2 cellular contexts compared by ENCODE assay signal in genomic region chr5:123122273-123122672, GRCh38.
TF ChIP-seq lines count a peak whose summit lies in the region.

No MANE protein-coding gene starts in this region.

TF ChIP-seq in HEK293, 187 proteins besides CTCF, POLR2A, EP300 and RAD21 (continued from another document):
- TF ChIP-seq, protein P1, sequence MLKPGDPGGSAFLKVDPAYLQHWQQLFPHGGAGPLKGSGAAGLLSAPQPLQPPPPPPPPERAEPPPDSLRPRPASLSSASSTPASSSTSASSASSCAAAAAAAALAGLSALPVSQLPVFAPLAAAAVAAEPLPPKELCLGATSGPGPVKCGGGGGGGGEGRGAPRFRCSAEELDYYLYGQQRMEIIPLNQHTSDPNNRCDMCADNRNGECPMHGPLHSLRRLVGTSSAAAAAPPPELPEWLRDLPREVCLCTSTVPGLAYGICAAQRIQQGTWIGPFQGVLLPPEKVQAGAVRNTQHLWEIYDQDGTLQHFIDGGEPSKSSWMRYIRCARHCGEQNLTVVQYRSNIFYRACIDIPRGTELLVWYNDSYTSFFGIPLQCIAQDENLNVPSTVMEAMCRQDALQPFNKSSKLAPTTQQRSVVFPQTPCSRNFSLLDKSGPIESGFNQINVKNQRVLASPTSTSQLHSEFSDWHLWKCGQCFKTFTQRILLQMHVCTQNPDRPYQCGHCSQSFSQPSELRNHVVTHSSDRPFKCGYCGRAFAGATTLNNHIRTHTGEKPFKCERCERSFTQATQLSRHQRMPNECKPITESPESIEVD (tag by site-specific recombination; IDR thresholded peaks at IDR 0.05) = peak; percentile 86
- TF ChIP-seq ZNF366 (tag by site-specific recombination; conservative IDR thresholded peaks at IDR 0.05) (0 out of 2 replicates have a peak, but pooled peaks have one; percentile 35), ZNF311 (tag by site-specific recombination; IDR thresholded peaks at IDR 0.05; ENCODE audit: borderline replicate concordance) (no peak), ZNF112 (tag by site-specific recombination; IDR thresholded peaks at IDR 0.05) (no peak)
- TF ChIP-seq, protein P2, sequence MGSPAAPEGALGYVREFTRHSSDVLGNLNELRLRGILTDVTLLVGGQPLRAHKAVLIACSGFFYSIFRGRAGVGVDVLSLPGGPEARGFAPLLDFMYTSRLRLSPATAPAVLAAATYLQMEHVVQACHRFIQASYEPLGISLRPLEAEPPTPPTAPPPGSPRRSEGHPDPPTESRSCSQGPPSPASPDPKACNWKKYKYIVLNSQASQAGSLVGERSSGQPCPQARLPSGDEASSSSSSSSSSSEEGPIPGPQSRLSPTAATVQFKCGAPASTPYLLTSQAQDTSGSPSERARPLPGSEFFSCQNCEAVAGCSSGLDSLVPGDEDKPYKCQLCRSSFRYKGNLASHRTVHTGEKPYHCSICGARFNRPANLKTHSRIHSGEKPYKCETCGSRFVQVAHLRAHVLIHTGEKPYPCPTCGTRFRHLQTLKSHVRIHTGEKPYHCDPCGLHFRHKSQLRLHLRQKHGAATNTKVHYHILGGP (tag by site-specific recombination; IDR thresholded peaks at IDR 0.05) = peak; percentile 71

TF ChIP-seq in SK-N-SH, 30 proteins besides CTCF, POLR2A, EP300 and RAD21 (continued from another document):
- no peak for TF ChIP-seq ZBTB33 (IDR thresholded peaks at IDR 0.05; ENCODE audit: borderline replicate concordance, low read depth)
TF ChIP-seq in SK-N-SH: peak in this region for 0.
